In genomic region chr12:115508990-115509389, GRCh38 we compare ENCODE assay signal across 2 cellular contexts.
A peak's percentile ranks its signal among the peaks of the same experiment; 100 is the strongest.
TF ChIP-seq lines count a peak whose summit lies in the region.

No MANE protein-coding gene starts in this region.

TF ChIP-seq in WTC11, 78 proteins besides CTCF, POLR2A, EP300 and RAD21 (continued from another document):
- 0 out of 2 replicates have a peak, but pooled peaks have one; percentile 38 for TF ChIP-seq GTF2I (CRISPR knock-in tag; conservative IDR thresholded peaks at IDR 0.05)

TF ChIP-seq in H1, 55 proteins besides CTCF, POLR2A, EP300 and RAD21 (continued from another document):
- no peak for TF ChIP-seq CHD7 (IDR thresholded peaks at IDR 0.05; ENCODE audit: insufficient replicate concordance, low read length)
- TF ChIP-seq CEBPB (IDR thresholded peaks at IDR 0.05; ENCODE audit: low read depth, low read length), result no peak
- TF ChIP-seq SAP30 (IDR thresholded peaks at IDR 0.05; ENCODE audit: insufficient read depth, insufficient replicate concordance, low read length), result no peak
- TF ChIP-seq CREB1 (IDR thresholded peaks at IDR 0.05), result no peak
- TF ChIP-seq HDAC2 (IDR thresholded peaks at IDR 0.05; ENCODE audit: borderline replicate concordance in 1 of 2, low read depth in 2 of 2, low read length in 2 of 2), result peak in 1 of 2 experiments; percentile 51; a peak in 1 of 4 replicates
- TF ChIP-seq TCF12 (IDR thresholded peaks at IDR 0.05; ENCODE audit: low read depth, low read length), result no peak
- peak; percentile 94; the same call in 1 of the 2 replicates for TF ChIP-seq KDM1A (IDR thresholded peaks at IDR 0.05; ENCODE audit: borderline replicate concordance, low read length)
TF ChIP-seq in H1: peak in this region for 2.
